In genomic region chr7:135171581-135172291, GRCh38 we compare ENCODE assay signal across 8 cellular contexts. TPM values are rescaled to one million over a fixed set of nuclear protein-coding genes. Genes with fewer than 3 reads are reported as not detected.
DNase-seq lines count a peak whose midpoint lies in the region; ATAC-seq and TF ChIP-seq lines count a peak whose summit lies in the region.
"Not testable (repeated sequence)": the region's sequence is repeated elsewhere in the genome, so short reads cannot be mapped to it uniquely, and the experiment has no call there.

No MANE protein-coding gene starts in this region.

- peak overlapping the region; percentile 94 for H3K27ac Mint-ChIP-seq in CD4-positive, alpha-beta T cell
- H3K27ac Mint-ChIP-seq in T-helper 2 cell treated with Interferon-gamma antibody and Interleukin-4, amounts not matched to agents 5 μg/mL and 100 μg/mL, for 36 hours = peak overlapping the region; percentile 49

- H3K4me1 ChIP-seq in esophagus squamous epithelium (peaks cover 27 to 76% (median 53%) of the 10 kb centered on the region in 3 donors), osteoblast (ENCODE audit: insufficient read depth, low read length) (peaks cover 24% of the 10 kb centered on the region)

- not testable (repeated sequence) for H3K9me3 Mint-ChIP-seq in CD4-positive, alpha-beta T cell; T-helper 2 cell treated with Interferon-gamma antibody and Interleukin-4, amounts not matched to agents 5 μg/mL and 100 μg/mL, for 36 hours

- peaks cover 16% of the 10 kb centered on the region for H4K20me1 ChIP-seq in osteoblast (ENCODE audit: insufficient read depth, low read length)

- not testable (repeated sequence) for TF ChIP-seq CTCF in CD4-positive, alpha-beta T cell (IDR thresholded peaks at IDR 0.05); esophagus squamous epithelium (IDR thresholded peaks at IDR 0.05); osteoblast (IDR thresholded peaks at IDR 0.05; ENCODE audit: extremely low read depth, low read depth, low read length)

- H3K27ac ChIP-seq in CD4-positive, alpha-beta T cell (ENCODE audit: low read depth, low read length) = not testable (repeated sequence)
- H3K27ac ChIP-seq in esophagus squamous epithelium (peak overlapping the region; percentile 95 to 99 (median 97)), layer of hippocampus (ENCODE audit: low read depth, low read length) (peak overlapping the region; percentile 83), osteoblast (ENCODE audit: low read depth, low read length) (peak overlapping the region; percentile 58), temporal lobe (ENCODE audit: low read depth, low read length) (peak overlapping the region; percentile 76)

- peaks cover 28% of the 10 kb centered on the region for H3K79me2 ChIP-seq in osteoblast (ENCODE audit: insufficient read depth, low read length)

- DNase-seq in CD4-positive, alpha-beta T cell; T-helper 2 cell treated with Interferon-gamma antibody and Interleukin-4, amounts not matched to agents 5 μg/mL and 100 μg/mL, for 36 hours (ENCODE audit: low spot score); esophagus squamous epithelium (lab: John Stamatoyannopoulos, UW): not testable (repeated sequence)
- DNase-seq in HK-2 (ENCODE audit: unreplicated experiment) = peak; percentile 90
- peak; percentile 24 for DNase-seq in astrocyte of the hippocampus (ENCODE audit: low read depth, low spot score)
- peak; percentile 83 for DNase-seq in osteoblast (ENCODE audit: insufficient read length, low spot score, missing footprints)

- H3K27me3 ChIP-seq in CD4-positive, alpha-beta T cell (ENCODE audit: control insufficient read depth, insufficient read depth, low read length); esophagus squamous epithelium; layer of hippocampus (ENCODE audit: control insufficient read depth, insufficient read depth, low read length); osteoblast (ENCODE audit: insufficient read depth, low read length): not testable (repeated sequence)

- 39 to 48% methylated on average over 12 to 16 of the region's 19 CpGs for WGBS in esophagus squamous epithelium, 2 donors

- CTCF ChIA-PET in CD4-positive, alpha-beta T cell (lab: Charles Lee) = interaction anchor here (0.6 to 3.8 kb wide), 14 partner anchors 17 to 714 kb away, joined by 3 to 53 read pairs (median 4); partner anchors contain the start of genes AGBL3 and TMEM140

- not testable (repeated sequence) for TF ChIP-seq POLR2A in esophagus squamous epithelium (IDR thresholded peaks at IDR 0.05)

- H3K36me3 ChIP-seq in esophagus squamous epithelium (peaks cover 7 to 21% (median 12%) of the 10 kb centered on the region in 3 donors), osteoblast (ENCODE audit: insufficient read depth, low read length) (peaks cover 18% of the 10 kb centered on the region)

- H3K4me2 ChIP-seq in osteoblast (ENCODE audit: insufficient read depth, low read length) = peak overlapping the region; percentile 57

- ATAC-seq in CD4-positive, alpha-beta T cell (ENCODE audit: poor library complexity) = not testable (repeated sequence)

- peaks cover 40% of the 10 kb centered on the region for H3K4me1 Mint-ChIP-seq in CD4-positive, alpha-beta T cell (ENCODE audit: low read depth)
- peaks cover 36% of the 10 kb centered on the region for H3K4me1 Mint-ChIP-seq in T-helper 2 cell treated with Interferon-gamma antibody and Interleukin-4, amounts not matched to agents 5 μg/mL and 100 μg/mL, for 36 hours (ENCODE audit: low read depth)

- peak overlapping the region in 2 of 4 donors; percentile 72 to 89 for H3K4me3 ChIP-seq in esophagus squamous epithelium
- H3K4me3 ChIP-seq in osteoblast (ENCODE audit: insufficient read depth, low read length) = peak overlapping the region; percentile 35

- POLR2A ChIA-PET in CD4-positive, alpha-beta T cell (lab: Charles Lee) = interaction anchor here (1.2 to 4.2 kb wide), 7 partner anchors 21 to 525 kb away, joined by 4 to 111 read pairs (median 13); partner anchors contain the start of genes AGBL3, BPGM, TMEM140 and WDR91

- peak overlapping the region; percentile 91 for H2AFZ ChIP-seq in osteoblast (ENCODE audit: low read length)

- peak overlapping the region; percentile 89 for H3K4me3 Mint-ChIP-seq in CD4-positive, alpha-beta T cell
- peak overlapping the region; percentile 85 for H3K4me3 Mint-ChIP-seq in T-helper 2 cell treated with Interferon-gamma antibody and Interleukin-4, amounts not matched to agents 5 μg/mL and 100 μg/mL, for 36 hours

- not testable (repeated sequence) for H3K27me3 Mint-ChIP-seq in CD4-positive, alpha-beta T cell; T-helper 2 cell treated with Interferon-gamma antibody and Interleukin-4, amounts not matched to agents 5 μg/mL and 100 μg/mL, for 36 hours (ENCODE audit: low read depth)

- H3K36me3 Mint-ChIP-seq in CD4-positive, alpha-beta T cell (ENCODE audit: low read depth) = peaks cover 37% of the 10 kb centered on the region
- H3K36me3 Mint-ChIP-seq in T-helper 2 cell treated with Interferon-gamma antibody and Interleukin-4, amounts not matched to agents 5 μg/mL and 100 μg/mL, for 36 hours (ENCODE audit: low read depth) = peaks cover 26% of the 10 kb centered on the region

- H3K9me3 ChIP-seq in CD4-positive, alpha-beta T cell (ENCODE audit: control insufficient read depth, low read length); esophagus squamous epithelium; osteoblast (ENCODE audit: low read depth, low read length): not testable (repeated sequence)

- intact Hi-C loops in CD4-positive, alpha-beta T cell (cut with DNase I, micrococcal nuclease) = loop anchor here in 1 of 2 experiments (5.0 kb wide), 1 partner anchor 539 kb away; no protein-coding TSS in a partner anchor
- intact Hi-C loops in esophagus squamous epithelium (cut with DNase I) = not testable (repeated sequence)

RNA-seq across cellular contexts. Expression of gene CYREN, which starts 1.2 kb away (rescaled TPM):
- 10 to 100 TPM; 14.0 to 15.8 TPM for total RNA-seq in CD4-positive, alpha-beta T cell
- 10 to 100 TPM; 19.0 to 53.8 (median 35.4) TPM for total RNA-seq in esophagus squamous epithelium
- total RNA-seq in osteoblast = 29.8 and 35.5 TPM in 2 replicates
- total RNA-seq in temporal lobe = 11.1 TPM

RNA-seq across cellular contexts. Expression of gene TMEM140, which starts 23.9 kb away (rescaled TPM):
- 10 to 100 TPM; 27.7 to 32.2 TPM for total RNA-seq in CD4-positive, alpha-beta T cell
- 1 to 10 TPM in 3 of 4 donors, under 1 TPM in 1; 0.57 to 9.5 (median 5.2) TPM for total RNA-seq in esophagus squamous epithelium
- 13.8 and 14.1 TPM in 2 replicates for total RNA-seq in osteoblast
- total RNA-seq in temporal lobe = 0.49 TPM

RNA-seq across cellular contexts. Expression of gene WDR91, which starts 39.6 kb away (rescaled TPM):
- total RNA-seq in CD4-positive, alpha-beta T cell = 10 to 100 TPM; 39.9 to 41.7 TPM
- total RNA-seq in esophagus squamous epithelium = 10 to 100 TPM; 19.6 to 29.0 (median 24.3) TPM
- total RNA-seq in osteoblast = 7.1 and 8.7 TPM in 2 replicates
- total RNA-seq in temporal lobe = 9.1 TPM
